ENCODE assay signal across 3 cellular contexts in genomic region chr10:90865400-90865799, GRCh38.
TF ChIP-seq lines count a peak whose summit lies in the region.

No MANE protein-coding gene starts in this region.

TF ChIP-seq in IMR-90, 13 proteins besides CTCF, POLR2A, EP300 and RAD21:
- TF ChIP-seq NFE2L2 (IDR thresholded peaks at IDR 0.05; ENCODE audit: low read depth, low read length) (no peak), MXI1 (IDR thresholded peaks at IDR 0.05; ENCODE audit: borderline replicate concordance, low read depth, low read length) (no peak), CEBPB (IDR thresholded peaks at IDR 0.05; ENCODE audit: low read depth, low read length) (no peak), FOS (IDR thresholded peaks at IDR 0.05; ENCODE audit: low read depth, low read length) (no peak), BHLHE40 (IDR thresholded peaks at IDR 0.05; ENCODE audit: low read depth, low read length) (no peak), RCOR1 (IDR thresholded peaks at IDR 0.05; ENCODE audit: insufficient replicate concordance, low read length) (no peak), SMC3 (IDR thresholded peaks at IDR 0.05; ENCODE audit: low read depth, low read length) (no peak), MAFK (IDR thresholded peaks at IDR 0.05; ENCODE audit: low read depth, low read length) (no peak), ELK1 (IDR thresholded peaks at IDR 0.05; ENCODE audit: borderline replicate concordance, low read depth, low read length) (no peak), MAZ (IDR thresholded peaks at IDR 0.05; ENCODE audit: borderline replicate concordance, low read depth, low read length) (no peak), CHD1 (IDR thresholded peaks at IDR 0.05; ENCODE audit: low read depth, low read length) (no peak), RFX5 (IDR thresholded peaks at IDR 0.05; ENCODE audit: low read depth, low read length) (no peak), USF2 (IDR thresholded peaks at IDR 0.05; ENCODE audit: low read depth, low read length) (no peak)

TF ChIP-seq in K562, 482 proteins besides CTCF, POLR2A, EP300 and RAD21:
- no peak for TF ChIP-seq RBM39 (optimal IDR thresholded peaks at IDR 0.05; ENCODE audit: low read depth, low read length)
- TF ChIP-seq RFX1 (IDR thresholded peaks at IDR 0.05), result peak; percentile 93

TF ChIP-seq in neural cell, 6 proteins besides CTCF, POLR2A, EP300 and RAD21:
- no peak for TF ChIP-seq SMC3 (conservative IDR thresholded peaks at IDR 0.05; ENCODE audit: poor library complexity)
- no peak for TF ChIP-seq REST (IDR thresholded peaks at IDR 0.05; ENCODE audit: borderline replicate concordance)
- TF ChIP-seq MXI1 (conservative IDR thresholded peaks at IDR 0.05; ENCODE audit: poor library complexity, severe bottlenecking), result no peak
- TF ChIP-seq EZH2 (IDR thresholded peaks at IDR 0.05; ENCODE audit: borderline replicate concordance, insufficient read depth, low read length, poor library complexity, severe bottlenecking), result no peak
- TF ChIP-seq TAF1 (IDR thresholded peaks at IDR 0.05; ENCODE audit: low read depth), result no peak
- TF ChIP-seq POLR2AphosphoS5 (IDR thresholded peaks at IDR 0.05), result no peak
